Comparison of ENCODE assay signal across 19 cellular contexts in the genomic region with DNA sequence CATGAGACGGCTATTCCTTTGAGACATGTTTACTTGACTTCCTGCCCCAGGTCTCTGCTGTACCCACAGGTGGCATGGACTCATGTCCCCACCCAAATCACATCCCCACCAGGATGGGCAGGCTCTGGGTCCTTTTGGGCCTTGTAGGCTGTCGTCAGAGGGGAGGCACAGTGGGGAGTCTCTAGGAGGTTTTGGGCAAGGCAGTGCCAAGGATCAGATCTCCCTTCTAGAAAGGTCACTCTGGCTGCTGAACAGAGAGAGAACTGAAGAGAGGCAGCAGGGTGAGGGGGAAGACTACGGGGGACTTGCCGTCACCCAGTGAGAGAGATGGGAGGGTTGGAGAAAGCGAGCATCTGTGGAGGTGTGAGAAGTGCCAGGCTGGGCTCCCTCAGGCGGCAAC.
"Had no signal": no experiment of that assay in that cellular context is flagged by ENCODE, and none has a peak within 500 bp of the region (broad histone marks: within the 10 kb centered on the region; RNA-seq: fewer than 3 reads in every experiment).

No MANE protein-coding gene starts in this region.

- ATAC-seq: activated CD4-positive, CD25-positive, alpha-beta regulatory T cell treated with anti-CD3 and anti-CD28 coated beads, Interleukin-2, amount 50 U/mL, for 24 hours; effector memory CD8-positive, alpha-beta T cell; left lobe of liver; natural killer cell treated with Interleukin-12 subunit alpha and Interleukin-12 subunit beta and Interleukin-15 and Interleukin-18, amount 100 ng/mL, for 72 hours; sciatic nerve; stimulated activated naive B cell treated with anti-CD40 and anti-IgM and Interleukin-4, amounts not matched to agents 10 μg/mL and 1 μg/mL and 100 μg/mL, for 72 hours had no signal

- H3K9me3 ChIP-seq: vagina had no signal

- H3K27ac ChIP-seq: breast epithelium, epithelial cell of prostate, tibial artery, vagina had no signal

- H3K36me3 ChIP-seq: breast epithelium, tibial artery, vagina had no signal

- H3K4me3 ChIP-seq: breast epithelium, tibial artery, vagina had no signal

- H3K27me3 ChIP-seq: breast epithelium, tibial artery, vagina had no signal

- DNase-seq: activated CD4-positive, alpha-beta T cell treated with anti-CD3 and anti-CD28 coated beads, Interleukin-2, amount 50 U/mL, for 1 hour; activated CD8-positive, alpha-beta memory T cell treated with anti-CD3 and anti-CD28 coated beads for 24 hours; activated naive CD4-positive, alpha-beta T cell; anterior cingulate cortex; dermis blood vessel endothelial cell; effector memory CD8-positive, alpha-beta T cell; foreskin melanocyte; head of caudate nucleus; stimulated activated CD4-positive, alpha-beta T cell treated with anti-CD3 and anti-CD28 coated beads, Interleukin-12 subunit alpha, Interleukin-12 subunit beta, amount 100 ng/mL, for 4 hours; stimulated activated CD4-positive, alpha-beta T cell treated with anti-CD3 and anti-CD28 coated beads, Interleukin-2, amount 100 ng/mL, for 24 hours; stimulated activated naive B cell treated with anti-CD40 and anti-IgM and Interleukin-4, amounts not matched to agents 10 μg/mL and 1 μg/mL and 100 μg/mL, for 72 hours; tibial artery had no signal
